ENCODE assay signal across 19 cellular contexts in genomic region chr20:11468880-11469279, GRCh38.
DNase-seq lines count a peak whose midpoint lies in the region; ATAC-seq and TF ChIP-seq lines count a peak whose summit lies in the region.
"Had no signal": no experiment of that assay in that cellular context is flagged by ENCODE, and none has a peak within 500 bp of the region (broad histone marks: within the 10 kb centered on the region; RNA-seq: fewer than 3 reads in every experiment).

No MANE protein-coding gene starts in this region.

- no peaks in the 10 kb centered on the region for H3K9me3 ChIP-seq in mesenchymal stem cell (ENCODE audit: control insufficient read depth, low read length)
- H3K9me3 ChIP-seq: A549; BLaER1 treated with 17β-estradiol and CSF1 and Interleukin-3, amounts not matched to agents 10 nM and 100 nM; Caco-2 had no signal

- H3K27me3 ChIP-seq in mesenchymal stem cell (ENCODE audit: control insufficient read depth in 1 of 2, insufficient read depth in 1 of 2, low read length in 2 of 2): peaks cover 0 to 5% of the 10 kb centered on the region in 2 experiments
- H3K27me3 ChIP-seq: BLaER1 treated with 17β-estradiol and CSF1 and Interleukin-3, amounts not matched to agents 10 nM and 100 nM had no signal

- no peaks in the 10 kb centered on the region for H3K4me1 ChIP-seq in mesenchymal stem cell (ENCODE audit: control insufficient read depth, insufficient read depth, low read depth, low read length)
- H3K4me1 ChIP-seq: A549; BLaER1 treated with 17β-estradiol and CSF1 and Interleukin-3, amounts not matched to agents 10 nM and 100 nM; Caco-2 had no signal

- H3K9me3 Mint-ChIP-seq in WTC11 (peaks cover 10% of the 10 kb centered on the region), immature natural killer cell (peaks cover 5 to 34% (median 14%) of the 10 kb centered on the region in 6 donors)

- no peak overlapping the region for H3K18ac ChIP-seq in mesenchymal stem cell (ENCODE audit: low read depth in 1 of 2, low read length in 2 of 2)

- CTCF ChIA-PET in WTC11 (lab: Charles Lee): interaction anchor here (0.8 to 1.2 kb wide), 2 partner anchors 9 to 75 kb away, joined by 3 read pairs; no protein-coding TSS in a partner anchor

- no peak overlapping the region for H3K4me3 ChIP-seq in mesenchymal stem cell (ENCODE audit: insufficient read depth in 1 of 2, low read depth in 1 of 2, low read length in 2 of 2)
- H3K4me3 ChIP-seq: A549; BLaER1 treated with 17β-estradiol and CSF1 and Interleukin-3, amounts not matched to agents 10 nM and 100 nM had no signal

- H3K4me3 Mint-ChIP-seq in WTC11 (no peak overlapping the region), immature natural killer cell (no peak overlapping the region)
- H3K4me3 Mint-ChIP-seq: B cell; CD4-positive, alpha-beta T cell; CD8-positive, alpha-beta T cell had no signal

- no peak overlapping the region for H4K91ac ChIP-seq in mesenchymal stem cell (ENCODE audit: low read length)

- no peak overlapping the region for H3K14ac ChIP-seq in mesenchymal stem cell (ENCODE audit: low read length in 2 of 2)

- no peaks in the 10 kb centered on the region for H3K79me1 ChIP-seq in mesenchymal stem cell (replicated peaks; ENCODE audit: low read length, poor library complexity, severe bottlenecking)

- peaks cover 6% of the 10 kb centered on the region; the same call in 1 of the 2 replicates for H3K36me3 Mint-ChIP-seq in WTC11
- H3K36me3 Mint-ChIP-seq in immature natural killer cell: no peaks in the 10 kb centered on the region
- H3K36me3 Mint-ChIP-seq: CD8-positive, alpha-beta T cell had no signal

- H2BK12ac ChIP-seq in mesenchymal stem cell (ENCODE audit: low read length in 2 of 2): no peak overlapping the region

- POLR2A ChIA-PET in WTC11 (lab: Charles Lee): no interaction called here

- H3K4ac ChIP-seq in mesenchymal stem cell (ENCODE audit: low read depth in 1 of 2, low read length in 2 of 2): no peak overlapping the region

- DNase-seq in DMS53 (lab: John Stamatoyannopoulos, UW): peak; percentile 8
- DNase-seq in DMS53 treated with DMSO at 0.1 percent for 48 hours (lab: John Stamatoyannopoulos, UW; ENCODE audit: unreplicated experiment): no peak
- no peak for DNase-seq in WTC11 (ENCODE audit: low spot score)
- no peak for DNase-seq in mesenchymal stem cell
- no peak for DNase-seq in left cardiac atrium
- no peak for DNase-seq in immature natural killer cell
- DNase-seq: AML-193; Caco-2; Calu3; CD4-positive, alpha-beta T cell; CD8-positive, alpha-beta T cell; DMS79 treated with DMSO at 0.1 percent for 48 hours; GF-D8 had no signal

- intact Hi-C loops in left cardiac atrium (cut with DNase I): no loop called here

- no peak overlapping the region for H3K27ac ChIP-seq in mesenchymal stem cell (ENCODE audit: low read length, poor library complexity, severe bottlenecking)
- H3K27ac ChIP-seq: 22Rv1; A549; BLaER1 treated with 17β-estradiol and CSF1 and Interleukin-3, amounts not matched to agents 10 nM and 100 nM; C4-2B had no signal

- TF ChIP-seq CTCF in WTC11 (IDR thresholded peaks at IDR 0.05): no peak

- peak; percentile 52; the same call in 1 of the 2 replicates for ATAC-seq in WTC11
- no peak for ATAC-seq in left cardiac atrium
- ATAC-seq in HG03139 (IDR thresholded peaks at IDR 0.05; ENCODE audit: unreplicated experiment): no peak
- ATAC-seq: A549; CD8-positive, alpha-beta T cell had no signal

- H3K27ac Mint-ChIP-seq in WTC11 (no peak overlapping the region), immature natural killer cell (no peak overlapping the region)
- H3K27ac Mint-ChIP-seq: B cell; CD4-positive, alpha-beta T cell; CD8-positive, alpha-beta T cell had no signal

- H3K4me1 Mint-ChIP-seq in WTC11: peaks cover 24% of the 10 kb centered on the region
- H3K4me1 Mint-ChIP-seq in immature natural killer cell: no peaks in the 10 kb centered on the region
- H3K4me1 Mint-ChIP-seq: B cell had no signal

- no peak overlapping the region for H3K23ac ChIP-seq in mesenchymal stem cell (ENCODE audit: low read length in 2 of 2)

- peak overlapping the region; percentile 2 for H4K8ac ChIP-seq in mesenchymal stem cell (ENCODE audit: low read length)

- H3K36me3 ChIP-seq in mesenchymal stem cell (ENCODE audit: control insufficient read depth in 1 of 2, insufficient read depth in 2 of 2, low read depth in 1 of 2, low read length in 2 of 2): no peaks in the 10 kb centered on the region
- H3K36me3 ChIP-seq: BLaER1 treated with 17β-estradiol and CSF1 and Interleukin-3, amounts not matched to agents 10 nM and 100 nM had no signal

- no peak overlapping the region for H3K9ac ChIP-seq in mesenchymal stem cell (ENCODE audit: low read length)
- H3K9ac ChIP-seq: BLaER1 treated with 17β-estradiol and CSF1 and Interleukin-3, amounts not matched to agents 10 nM and 100 nM had no signal

- H2BK5ac ChIP-seq in mesenchymal stem cell (ENCODE audit: low read depth, low read length, poor library complexity, severe bottlenecking): no peak overlapping the region

- 88% methylated on average over 2 of the region's 2 CpGs for WGBS in mesenchymal stem cell

- no peak overlapping the region for H2AK5ac ChIP-seq in mesenchymal stem cell (ENCODE audit: low read length, severe bottlenecking)

- H2BK15ac ChIP-seq in mesenchymal stem cell (ENCODE audit: low read depth, poor library complexity, severe bottlenecking): no peak overlapping the region

- no peak overlapping the region for H3K4me2 ChIP-seq in mesenchymal stem cell (ENCODE audit: low read length, poor library complexity, severe bottlenecking)
- H3K4me2 ChIP-seq: A549; BLaER1 treated with 17β-estradiol and CSF1 and Interleukin-3, amounts not matched to agents 10 nM and 100 nM had no signal

- no peak overlapping the region for H2AFZ ChIP-seq in mesenchymal stem cell (ENCODE audit: low read depth, low read length)

- H3K27me3 Mint-ChIP-seq in WTC11 (ENCODE audit: low read depth): no peaks in the 10 kb centered on the region
- no peaks in the 10 kb centered on the region for H3K27me3 Mint-ChIP-seq in immature natural killer cell (ENCODE audit: low read depth in 3 of 3)
- H3K27me3 Mint-ChIP-seq: B cell; CD4-positive, alpha-beta T cell had no signal

- H2BK120ac ChIP-seq in mesenchymal stem cell (ENCODE audit: low read depth, low read length): no peak overlapping the region

TF ChIP-seq in WTC11, 78 proteins besides CTCF, POLR2A, EP300 and RAD21:
- TF ChIP-seq NFYB (CRISPR knock-in tag; conservative IDR thresholded peaks at IDR 0.05; ENCODE audit: low read depth) (no peak), ZNF138 (CRISPR knock-in tag; conservative IDR thresholded peaks at IDR 0.05) (no peak), AR (CRISPR knock-in tag; IDR thresholded peaks at IDR 0.05) (no peak), E2F4 (CRISPR knock-in tag; IDR thresholded peaks at IDR 0.05; ENCODE audit: borderline replicate concordance, low read depth) (no peak), ZMAT4 (CRISPR knock-in tag; IDR thresholded peaks at IDR 0.05) (no peak), NFE2L1 (CRISPR knock-in tag; IDR thresholded peaks at IDR 0.05) (no peak), ATF3 (CRISPR knock-in tag; conservative IDR thresholded peaks at IDR 0.05) (no peak), PRRX2 (CRISPR knock-in tag; IDR thresholded peaks at IDR 0.05) (no peak), ZNF671 (CRISPR knock-in tag; IDR thresholded peaks at IDR 0.05) (no peak)
- TF ChIP-seq, protein P1, sequence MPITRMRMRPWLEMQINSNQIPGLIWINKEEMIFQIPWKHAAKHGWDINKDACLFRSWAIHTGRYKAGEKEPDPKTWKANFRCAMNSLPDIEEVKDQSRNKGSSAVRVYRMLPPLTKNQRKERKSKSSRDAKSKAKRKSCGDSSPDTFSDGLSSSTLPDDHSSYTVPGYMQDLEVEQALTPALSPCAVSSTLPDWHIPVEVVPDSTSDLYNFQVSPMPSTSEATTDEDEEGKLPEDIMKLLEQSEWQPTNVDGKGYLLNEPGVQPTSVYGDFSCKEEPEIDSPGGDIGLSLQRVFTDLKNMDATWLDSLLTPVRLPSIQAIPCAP (CRISPR knock-in tag; IDR thresholded peaks at IDR 0.05): no peak
